24 cellular contexts compared by ENCODE assay signal in genomic region chr7:133355822-133356221, GRCh38.
"Had no signal": no experiment of that assay in that cellular context is flagged by ENCODE, and none has a peak within 500 bp of the region (broad histone marks: within the 10 kb centered on the region; RNA-seq: fewer than 3 reads in every experiment).

No MANE protein-coding gene starts in this region.

- FAIRE-seq: islet of Langerhans, kidney, small intestine had no signal

- H3K27ac ChIP-seq: left lung, lower lobe of right lung, neural progenitor cell, ovary, spleen, tibial nerve, upper lobe of left lung, vagina had no signal

- H2AFZ ChIP-seq: neural progenitor cell had no signal

- H3K27me3 ChIP-seq: left lung, neural progenitor cell, neutrophil, ovary, spleen, tibial nerve, upper lobe of left lung, vagina had no signal

- H3K4me1 ChIP-seq: left lung, lower lobe of right lung, neural progenitor cell, spleen, vagina had no signal

- H3K9me3 ChIP-seq: neutrophil, ovary had no signal

- DNase-seq: hypothalamus; immature natural killer cell; kidney; left colon; left lung; lower lobe of right lung; naive B cell; natural killer cell; nephron progenitor cell; occipital lobe; ovary; right cardiac atrium; small intestine; spleen; stimulated activated CD4-positive, alpha-beta T cell treated with anti-CD3 and anti-CD28 coated beads, Interleukin-4, amount 100 ng/mL, for 24 hours; stimulated activated naive CD4-positive, alpha-beta T cell; upper lobe of left lung had no signal

- ATAC-seq: left colon; left lung; lower lobe of right lung; natural killer cell; right cardiac atrium; sciatic nerve; stimulated activated effector memory CD8-positive, alpha-beta T cell treated with anti-CD3 and anti-CD28 coated beads, Interleukin-12 subunit alpha, Interleukin-12 subunit beta, amount 100 ng/mL, for 72 hours had no signal

- H3K4me3 ChIP-seq: left lung, lower lobe of right lung, neural progenitor cell, ovary, spleen, tibial nerve, upper lobe of left lung, vagina had no signal

- H3K4me2 ChIP-seq: neural progenitor cell had no signal

- H3K36me3 ChIP-seq: ovary, vagina had no signal

- H3K9ac ChIP-seq: neural progenitor cell had no signal
